8 cellular contexts compared by ENCODE assay signal in genomic region chr12:122499991-122500684, GRCh38. TPM values are rescaled to one million over a fixed set of nuclear protein-coding genes. Genes with fewer than 3 reads are reported as not detected.
DNase-seq lines count a peak whose midpoint lies in the region; ATAC-seq and TF ChIP-seq lines count a peak whose summit lies in the region.

No MANE protein-coding gene starts in this region.

- DNase-seq in NK-92 treated with Interleukin-12 subunit alpha and Interleukin-12 subunit beta, amount 100 ng/mL, for 24 hours (lab: John Stamatoyannopoulos, UW) = peak; percentile 46
- no peak for DNase-seq in NK-92 (lab: John Stamatoyannopoulos, UW; ENCODE audit: unreplicated experiment)
- peak; percentile 78 for DNase-seq in NCI-H2107 (lab: John Stamatoyannopoulos, UW)
- DNase-seq in colonic mucosa = peak; percentile 57
- DNase-seq in left lung = peak; percentile 55 to 89
- DNase-seq in stimulated activated CD4-positive, alpha-beta T cell treated with anti-CD3 and anti-CD28 coated beads, TNF-alpha, amount 100 ng/mL, for 4 hours (ENCODE audit: low read depth in 3 of 3) = peak; percentile 19 to 21 (median 20)

- H3K27ac ChIP-seq in colonic mucosa (peak overlapping the region; percentile 95), left lung (peak overlapping the region; percentile 96 to 97)

- peak overlapping the region; percentile 77 to 88 for H3K9ac ChIP-seq in colonic mucosa (ENCODE audit: low read depth in 2 of 2, low read length in 2 of 2)

- H3K27me3 ChIP-seq in colonic mucosa (no peaks in the 10 kb centered on the region), left lung (no peaks in the 10 kb centered on the region)

- intact Hi-C loops in colonic mucosa (cut with DNase I) = no loop called here
- intact Hi-C loops in left lung (cut with DNase I) = no loop called here

- TF ChIP-seq CTCF in colonic mucosa (IDR thresholded peaks at IDR 0.05) (no peak), left lung (IDR thresholded peaks at IDR 0.05) (no peak)

- ATAC-seq in HG03045 (IDR thresholded peaks at IDR 0.05; ENCODE audit: unreplicated experiment) (peak; percentile 19), left lung (peak; percentile 61)
- ATAC-seq in activated CD4-positive, CD25-positive, alpha-beta regulatory T cell treated with anti-CD3 and anti-CD28 coated beads, Interleukin-2, amount 50 U/mL, for 24 hours = peak; percentile 9 to 25

- H3K9me3 ChIP-seq in colonic mucosa (no peaks in the 10 kb centered on the region), left lung (no peaks in the 10 kb centered on the region)

- H3K4me1 ChIP-seq in colonic mucosa (peaks cover 7% of the 10 kb centered on the region), left lung (peaks cover 10 to 44% of the 10 kb centered on the region in 2 donors)

- H3K4me3 ChIP-seq in colonic mucosa = peak overlapping the region; percentile 67
- H3K4me3 ChIP-seq in left lung = peak overlapping the region; percentile 62 to 84

- peaks cover 4% of the 10 kb centered on the region for H3K36me3 ChIP-seq in colonic mucosa
- peaks cover 6 to 49% of the 10 kb centered on the region in 2 donors for H3K36me3 ChIP-seq in left lung

RNA-seq across cellular contexts. Expression of gene ZCCHC8, which starts 0.6 kb away (rescaled TPM):
- total RNA-seq in colonic mucosa (10 to 100 TPM; 17.7 to 20.3 TPM), left lung (10 to 100 TPM; 18.1 to 19.5 TPM)

RNA-seq across cellular contexts. Expression of gene RSRC2, which starts 26.6 kb away (rescaled TPM):
- total RNA-seq in colonic mucosa (10 to 100 TPM; 57.8 to 84.5 TPM), left lung (10 to 100 TPM; 49.6 to 63.5 TPM)

RNA-seq across cellular contexts. Expression of gene KNTC1, which starts 26.9 kb away (rescaled TPM):
- 10 to 100 TPM; 15.1 to 41.2 TPM for total RNA-seq in colonic mucosa
- total RNA-seq in left lung = 10 to 100 TPM; 13.6 to 25.5 TPM
